ENCODE assay signal across 28 cellular contexts in the genomic region with DNA sequence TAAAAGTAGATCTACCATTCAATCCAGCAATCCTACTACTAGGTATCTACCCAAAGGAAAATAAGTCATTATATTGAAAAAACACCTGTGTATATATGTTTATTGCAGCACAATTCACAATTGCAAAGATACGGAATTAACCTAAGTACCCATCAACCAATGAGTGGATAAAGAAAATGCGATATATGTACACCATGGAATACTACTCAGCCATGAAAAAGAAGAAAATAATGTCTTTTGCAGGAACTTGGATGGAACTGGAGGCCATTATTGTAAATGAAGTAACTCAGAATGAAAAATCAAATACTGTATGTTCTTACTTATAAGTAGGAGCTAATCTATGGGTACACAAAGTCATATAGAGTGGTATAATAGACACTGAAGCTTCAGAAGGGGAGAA.
"Had no signal": no experiment of that assay in that cellular context is flagged by ENCODE, and none has a peak within 500 bp of the region (broad histone marks: within the 10 kb centered on the region; RNA-seq: fewer than 3 reads in every experiment).

No MANE protein-coding gene starts in this region.

- ATAC-seq: effector memory CD8-positive, alpha-beta T cell; esophagus mucosa; foreskin keratinocyte; gastrocnemius medialis; gastroesophageal sphincter; heart left ventricle; heart right ventricle had no signal

- H3K4me3 ChIP-seq: colonic mucosa, coronary artery, dorsolateral prefrontal cortex, esophagus muscularis mucosa, esophagus squamous epithelium, gastrocnemius medialis, gastroesophageal sphincter, heart left ventricle, heart right ventricle had no signal

- H3K36me3 ChIP-seq: colonic mucosa, esophagus muscularis mucosa, esophagus squamous epithelium, gastrocnemius medialis, gastroesophageal sphincter, heart left ventricle, heart right ventricle had no signal

- DNase-seq: colonic mucosa; cortex of kidney; dermis blood vessel endothelial cell; dorsolateral prefrontal cortex; effector CD4-positive, alpha-beta T cell; effector CD8-positive, alpha-beta T cell; effector memory CD4-positive, alpha-beta T cell; effector memory CD8-positive, alpha-beta T cell; endodermal cell; erythroblast; esophagus squamous epithelium; foreskin fibroblast; foreskin keratinocyte; foreskin melanocyte; gastrocnemius medialis; glutamatergic neuron; head of caudate nucleus; heart left ventricle; heart right ventricle had no signal

- H3K9me3 ChIP-seq: colonic mucosa, esophagus muscularis mucosa, esophagus squamous epithelium, gastrocnemius medialis, gastroesophageal sphincter, heart left ventricle, heart right ventricle had no signal

- FAIRE-seq: colon, endometrium, endothelial cell of umbilical vein, frontal cortex had no signal

- H3K27ac ChIP-seq: colonic mucosa, coronary artery, dorsolateral prefrontal cortex, epithelial cell of prostate, esophagus muscularis mucosa, foreskin keratinocyte, gastrocnemius medialis, gastroesophageal sphincter, heart left ventricle, heart right ventricle had no signal

- H3K27me3 ChIP-seq: colonic mucosa, esophagus muscularis mucosa, esophagus squamous epithelium, gastrocnemius medialis, gastroesophageal sphincter had no signal

- H3K4me1 ChIP-seq: colonic mucosa, esophagus muscularis mucosa, foreskin keratinocyte, gastrocnemius medialis, gastroesophageal sphincter, heart left ventricle, heart right ventricle had no signal
